Comparison of ENCODE assay signal across 1 cellular context in the genomic region with DNA sequence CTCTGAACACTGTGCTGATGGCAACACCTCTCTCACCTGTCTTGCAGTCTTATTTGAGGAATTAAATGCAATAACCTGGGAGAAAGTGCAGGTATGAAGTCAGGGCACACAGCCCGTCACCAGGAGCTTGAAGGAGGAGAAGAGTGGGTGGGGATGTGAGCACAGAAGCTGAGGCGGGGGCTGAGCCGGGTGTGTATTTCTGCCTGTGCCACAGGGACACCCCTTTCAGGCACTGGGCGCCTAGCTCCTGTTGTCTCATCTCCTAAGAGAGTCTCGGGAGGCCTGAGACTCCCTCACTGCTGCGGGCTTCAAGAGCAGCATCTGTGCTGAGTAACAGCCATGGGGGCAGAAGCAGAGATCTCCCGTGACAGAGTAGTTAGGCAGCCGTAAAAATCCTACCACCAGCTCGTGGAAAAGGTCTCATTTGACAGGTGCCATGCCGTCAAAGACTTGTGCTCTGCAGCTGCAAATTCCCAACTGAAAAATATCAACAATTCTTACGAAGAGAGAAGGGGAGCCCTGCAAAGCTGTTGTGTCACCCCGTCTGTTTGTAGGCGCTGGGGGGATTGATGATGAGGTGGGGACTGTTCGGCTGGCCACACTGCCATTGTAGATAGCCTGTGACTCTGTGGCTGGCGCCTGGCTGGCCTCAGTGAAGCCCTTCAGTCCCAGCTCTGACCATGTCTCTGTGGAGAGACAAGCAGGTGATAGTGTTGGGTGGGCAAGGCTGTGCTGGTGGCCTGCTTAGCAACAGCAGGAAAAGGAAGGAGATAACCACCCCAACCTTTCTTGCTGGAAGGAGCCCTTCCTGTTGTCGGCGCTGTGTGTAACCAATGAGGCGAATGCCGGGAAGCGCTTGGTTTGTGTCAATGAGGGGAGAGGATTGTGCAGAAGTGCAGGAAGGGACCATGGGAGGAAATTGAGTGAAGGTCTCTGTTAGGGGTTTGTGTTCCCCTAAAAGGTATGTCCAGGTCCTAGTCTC.
TF ChIP-seq lines count a peak whose summit lies in the region.

No MANE protein-coding gene starts in this region.

TF ChIP-seq in endothelial cell of umbilical vein, 7 proteins besides CTCF, POLR2A, EP300 and RAD21:
- no peak for TF ChIP-seq FOS (IDR thresholded peaks at IDR 0.05; ENCODE audit: borderline replicate concordance, insufficient read depth, low read length)
- TF ChIP-seq MYC (IDR thresholded peaks at IDR 0.05; ENCODE audit: low read depth, low read length), result no peak
- no peak for TF ChIP-seq GATA2 (IDR thresholded peaks at IDR 0.05; ENCODE audit: insufficient read depth, insufficient read length, low read depth, low read length)
- no peak for TF ChIP-seq POLR2AphosphoS5 (IDR thresholded peaks at IDR 0.05; ENCODE audit: insufficient read depth, low read depth, low read length)
- no peak for TF ChIP-seq JUN (IDR thresholded peaks at IDR 0.05; ENCODE audit: borderline replicate concordance, insufficient read depth, insufficient read length, low read depth)
- no peak for TF ChIP-seq EZH2 (IDR thresholded peaks at IDR 0.05; ENCODE audit: borderline replicate concordance, low read depth, low read length, severe bottlenecking)
